ENCODE assay signal across 8 cellular contexts in the genomic region with DNA sequence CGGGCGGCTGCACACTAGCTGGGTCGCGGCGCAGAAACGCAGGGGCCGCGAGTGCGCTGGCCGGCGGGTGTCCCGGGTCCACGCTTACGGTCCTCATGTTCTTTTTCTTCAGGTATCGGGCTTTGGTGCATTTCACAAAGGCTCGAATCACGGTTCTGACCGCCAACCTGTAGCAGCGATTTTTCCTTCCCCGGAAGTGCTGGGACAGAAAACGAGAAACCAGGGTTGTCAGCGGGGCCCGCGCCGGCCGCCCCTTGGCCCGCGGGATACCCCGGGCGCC. TPM values are rescaled to one million over a fixed set of nuclear protein-coding genes. Genes with fewer than 3 reads are reported as not detected.
DNase-seq lines count a peak whose midpoint lies in the region; ATAC-seq and TF ChIP-seq lines count a peak whose summit lies in the region.

No MANE protein-coding gene starts in this region.

- no peak for ATAC-seq in CD4-positive, alpha-beta T cell (ENCODE audit: poor library complexity)
- peak; percentile 5 for ATAC-seq in HG03342 (IDR thresholded peaks at IDR 0.05; ENCODE audit: unreplicated experiment)
- no peak for ATAC-seq in HG03097 (IDR thresholded peaks at IDR 0.05; ENCODE audit: low FRiP score, unreplicated experiment)

- no peak for TF ChIP-seq POLR2A in breast epithelium (IDR thresholded peaks at IDR 0.05)

- POLR2A ChIA-PET in CD4-positive, alpha-beta T cell (lab: Charles Lee): interaction anchor here (0.6 to 5.3 kb wide), 5 partner anchors 8 to 392 kb away, joined by 3 to 45 read pairs (median 10); a partner anchor contains a TSS

- H3K36me3 ChIP-seq in breast epithelium: no peaks in the 10 kb centered on the region

- no peaks in the 10 kb centered on the region for H3K27me3 ChIP-seq in CD4-positive, alpha-beta T cell (ENCODE audit: control insufficient read depth, insufficient read depth, low read length)
- no peaks in the 10 kb centered on the region for H3K27me3 ChIP-seq in breast epithelium
- no peaks in the 10 kb centered on the region for H3K27me3 ChIP-seq in mononuclear cell (ENCODE audit: insufficient read depth, low read length)

- no peaks in the 10 kb centered on the region for H3K9me3 ChIP-seq in CD4-positive, alpha-beta T cell (ENCODE audit: control insufficient read depth, low read length)
- no peaks in the 10 kb centered on the region for H3K9me3 ChIP-seq in breast epithelium
- H3K9me3 ChIP-seq in mononuclear cell (ENCODE audit: low read depth, low read length): no peaks in the 10 kb centered on the region

- TF ChIP-seq CTCF in CD4-positive, alpha-beta T cell (IDR thresholded peaks at IDR 0.05): no peak
- no peak for TF ChIP-seq CTCF in breast epithelium (IDR thresholded peaks at IDR 0.05)

- intact Hi-C loops in CD4-positive, alpha-beta T cell (cut with DNase I, micrococcal nuclease): loop anchor here (1.0 to 2.0 kb wide), 5 partner anchors 7 to 290 kb away; a partner anchor contains a TSS
- intact Hi-C loops in breast epithelium (cut with DNase I; ENCODE audit: low total_unique reads): no loop called here

- H3K27me3 Mint-ChIP-seq in CD4-positive, alpha-beta T cell: no peaks in the 10 kb centered on the region

- H3K4me3 Mint-ChIP-seq in CD4-positive, alpha-beta T cell: peak overlapping the region; percentile 94

- H3K27ac ChIP-seq in CD4-positive, alpha-beta T cell (ENCODE audit: low read depth, low read length): peak overlapping the region; percentile 88
- peak overlapping the region; percentile 89 to 91 for H3K27ac ChIP-seq in breast epithelium

- no peaks in the 10 kb centered on the region for H3K9me3 Mint-ChIP-seq in CD4-positive, alpha-beta T cell

- H3K27ac Mint-ChIP-seq in CD4-positive, alpha-beta T cell: peak overlapping the region; percentile 91

- H3K4me1 ChIP-seq in breast epithelium (peaks cover 5 to 7% of the 10 kb centered on the region in 2 donors), mononuclear cell (ENCODE audit: insufficient read depth, low read length) (peaks cover 26% of the 10 kb centered on the region)

- peaks cover 46% of the 10 kb centered on the region for H3K36me3 Mint-ChIP-seq in CD4-positive, alpha-beta T cell (ENCODE audit: low read depth)

- DNase-seq in CD4-positive, alpha-beta T cell: no peak
- DNase-seq in breast epithelium (ENCODE audit: low spot score in 2 of 2) (no peak), dedifferentiated amniotic fluid mesenchymal stem cell (ENCODE audit: extremely low spot score) (no peak), SW 1271 (lab: John Stamatoyannopoulos, UW) (no peak)
- DNase-seq in stimulated activated CD4-positive, alpha-beta T cell treated with anti-CD3 and anti-CD28 coated beads, Interleukin-2, amount 100 ng/mL, for 24 hours: no peak

- H3K4me1 Mint-ChIP-seq in CD4-positive, alpha-beta T cell (ENCODE audit: low read depth): peaks cover 36% of the 10 kb centered on the region

- CTCF ChIA-PET in CD4-positive, alpha-beta T cell (lab: Charles Lee): interaction anchor here (1.2 to 2.4 kb wide), 2 partner anchors 32 to 36 kb away, joined by 3 to 7 read pairs; a partner anchor contains a TSS

- H3K4me3 ChIP-seq in breast epithelium (peak overlapping the region; percentile 87 to 97 (median 96)), mononuclear cell (ENCODE audit: low read length) (peak overlapping the region; percentile 98)

RNA-seq across cellular contexts. Expression of a gene that starts 0.3 kb away (rescaled TPM):
- 100 to 1,000 TPM in 1 of 2 experiments, 10 to 100 TPM in 1; 99.9 to 103 TPM for total RNA-seq in CD4-positive, alpha-beta T cell
- total RNA-seq in breast epithelium: 100 to 1,000 TPM; 127 to 149 (median 147) TPM
- 39.5 TPM for total RNA-seq in mononuclear cell

RNA-seq across cellular contexts. Expression of a gene that starts 7.6 kb away (rescaled TPM):
- 100 to 1,000 TPM; 274 to 281 TPM for total RNA-seq in CD4-positive, alpha-beta T cell
- total RNA-seq in breast epithelium (100 to 1,000 TPM; 170 to 325 (median 285) TPM), mononuclear cell (127 TPM)

RNA-seq across cellular contexts. Expression of a gene that starts 14.3 kb away (rescaled TPM):
- not detected for total RNA-seq in CD4-positive, alpha-beta T cell
- 10 to 100 TPM; 10.2 to 16.0 (median 12.2) TPM for total RNA-seq in breast epithelium
- total RNA-seq in mononuclear cell: not detected

RNA-seq across cellular contexts. Expression of a gene that starts 28.7 kb away (rescaled TPM):
- not detected for total RNA-seq in CD4-positive, alpha-beta T cell
- total RNA-seq in breast epithelium (10 to 100 TPM; 13.0 to 44.8 (median 35.7) TPM), mononuclear cell (0.10 TPM)

RNA-seq across cellular contexts. Expression of a gene that starts 31.8 kb away (rescaled TPM):
- 10 to 100 TPM; 59.2 to 64.6 TPM for total RNA-seq in CD4-positive, alpha-beta T cell
- total RNA-seq in breast epithelium (100 to 1,000 TPM in 1 of 3 donors, 10 to 100 TPM in 2; 91.3 to 116 (median 99.6) TPM), mononuclear cell (27.8 TPM)

Comparison
In these comparisons a context has a peak if more than half of its experiments do, and no peak if none do; other contexts are left out.
1. RNA of a gene that starts 14.3 kb away (total RNA-seq): 10.2 to 16.0 TPM in breast epithelium; not detected in CD4-positive, alpha-beta T cell and not detected in mononuclear cell (single experiment); every median in the first group is over 10 times any median in the second.